Comparison of ENCODE assay signal across 8 cellular contexts in genomic region chrX:154096140-154097002, GRCh38. TPM values are rescaled to one million over a fixed set of nuclear protein-coding genes. Genes with fewer than 3 reads are reported as not detected.
DNase-seq lines count a peak whose midpoint lies in the region; ATAC-seq and TF ChIP-seq lines count a peak whose summit lies in the region.

No MANE protein-coding gene starts in this region.

- H3K27me3 Mint-ChIP-seq in natural killer cell (ENCODE audit: low read depth in 2 of 2), result peaks cover 0 to 13% of the 10 kb centered on the region in 2 donors

- H3K79me2 ChIP-seq in GM23248 (ENCODE audit: insufficient read depth), result peaks cover 56% of the 10 kb centered on the region

- no peaks in the 10 kb centered on the region for H3K36me3 Mint-ChIP-seq in natural killer cell

- WGBS in GM23248 (ENCODE audit: low coverage in 1 of 2, low lambda C conversion rate in 2 of 2, missing lambda C conversion rate in 2 of 2), 2 experiments, result 1 to 2% methylated on average over 21 to 28 of the region's 31 CpGs
- WGBS in esophagus, 2 donors, result 6 to 31% methylated on average over 31 of the region's 31 CpGs

- CTCF ChIA-PET in AG04450 (lab: Charles Lee), result interaction anchor here (0.5 kb wide), 1 partner anchor 285 kb away, joined by 8 read pairs; no protein-coding TSS in a partner anchor

- TF ChIP-seq CTCF in AG04450 (IDR thresholded peaks at IDR 0.05; ENCODE audit: low read depth, low read length) (no peak), WI38 (IDR thresholded peaks at IDR 0.05; ENCODE audit: low read depth, low read length) (no peak), natural killer cell (IDR thresholded peaks at IDR 0.05) (no peak)

- H3K36me3 ChIP-seq in GM23248 (ENCODE audit: low read depth), result no peaks in the 10 kb centered on the region
- no peaks in the 10 kb centered on the region for H3K36me3 ChIP-seq in esophagus (ENCODE audit: control insufficient read depth in 2 of 2, insufficient read depth in 2 of 2, low read length in 1 of 2)

- peak overlapping the region; percentile 94 for H3K4me3 Mint-ChIP-seq in natural killer cell

- H3K4me1 Mint-ChIP-seq in natural killer cell, result peaks cover 46 to 53% of the 10 kb centered on the region in 2 donors

- no peaks in the 10 kb centered on the region; the same call in none of the 2 replicates for H4K20me1 ChIP-seq in GM23248 (ENCODE audit: insufficient read depth)

- peaks cover 8% of the 10 kb centered on the region; the same call in 1 of the 2 replicates for H3F3A ChIP-seq in GM23248 (ENCODE audit: insufficient read depth)

- 0 out of 2 replicates have a peak overlapping the region, but pooled peaks have one; percentile 19 for H2AFZ ChIP-seq in GM23248

- peaks cover 34% of the 10 kb centered on the region for H3K4me1 ChIP-seq in GM23248 (ENCODE audit: insufficient read depth)
- H3K4me1 ChIP-seq in esophagus (ENCODE audit: control insufficient read depth in 2 of 2, insufficient read depth in 2 of 2, low read length in 1 of 2), result peaks cover 0 to 5% of the 10 kb centered on the region in 2 donors

- DNase-seq in AG04450 (ENCODE audit: low read depth, low spot score), result no peak
- DNase-seq in GM23248, result peak; percentile 71
- DNase-seq in natural killer cell, result peak; percentile 16
- no peak for DNase-seq in HPDE6-E6E7 (ENCODE audit: extremely low spot score)
- no peak for DNase-seq in DMS153 treated with DMSO at 0.1 percent for 48 hours (lab: John Stamatoyannopoulos, UW; ENCODE audit: unreplicated experiment)

- H3K27me3 ChIP-seq in AG04450 (ENCODE audit: control insufficient read depth, insufficient read depth, low read length) (no peaks in the 10 kb centered on the region), GM23248 (replicated peaks; ENCODE audit: insufficient read depth) (no peaks in the 10 kb centered on the region), esophagus (ENCODE audit: control insufficient read depth in 1 of 2, insufficient read depth in 2 of 2, low read length in 2 of 2) (no peaks in the 10 kb centered on the region)

- intact Hi-C loops in natural killer cell (cut with micrococcal nuclease), result loop anchor here (10.0 kb wide), 3 partner anchors 82 to 278 kb away; partner anchors contain the start of genes ARHGAP4, EMD, FLNA and IRAK1

- no peak for ATAC-seq in natural killer cell
- ATAC-seq in HG03565 (IDR thresholded peaks at IDR 0.05; ENCODE audit: unreplicated experiment), result no peak

- POLR2A ChIA-PET in AG04450 (lab: Yijun Ruan, JAX), result interaction anchor here (0.6 kb wide), 2 partner anchors 40 to 129 kb away, joined by 3 to 6 read pairs; no protein-coding TSS in a partner anchor

- H3K9me3 Mint-ChIP-seq in natural killer cell, result no peaks in the 10 kb centered on the region

- in situ Hi-C loops in GM23248 (cut with MboI), result no loop called here

- H3K9me3 ChIP-seq in AG04450 (ENCODE audit: control insufficient read depth, insufficient read depth, low read length), result no peaks in the 10 kb centered on the region
- H3K9me3 ChIP-seq in GM23248 (ENCODE audit: low read depth), result no peaks in the 10 kb centered on the region
- no peaks in the 10 kb centered on the region for H3K9me3 ChIP-seq in esophagus (ENCODE audit: control insufficient read depth in 2 of 2, insufficient read depth in 1 of 2, low read depth in 1 of 2, low read length in 1 of 2)

- peak overlapping the region; percentile 89 for H3K9ac ChIP-seq in GM23248

- H3K27ac ChIP-seq in AG04450 (ENCODE audit: low read depth, low read length) (no peak overlapping the region), GM23248 (peak overlapping the region; percentile 80), esophagus (ENCODE audit: low read depth in 2 of 2, low read length in 1 of 2) (peak overlapping the region; percentile 86 to 93)

- H3K9me2 ChIP-seq in GM23248 (ENCODE audit: insufficient read depth), result no peaks in the 10 kb centered on the region

- peak overlapping the region; percentile 69 for H3K4me3 ChIP-seq in AG04450 (ENCODE audit: low read depth, low read length)
- H3K4me3 ChIP-seq in GM23248, result peak overlapping the region; percentile 78
- H3K4me3 ChIP-seq in WI38 (ENCODE audit: low read depth, low read length), result peak overlapping the region; percentile 68
- H3K4me3 ChIP-seq in esophagus (ENCODE audit: low read depth in 1 of 2, low read length in 2 of 2), result peak overlapping the region; percentile 57 to 81

- peak overlapping the region; percentile 74 for H3K4me2 ChIP-seq in GM23248 (ENCODE audit: unreplicated experiment)

- peak overlapping the region; percentile 88 to 94 for H3K27ac Mint-ChIP-seq in natural killer cell

RNA-seq across cellular contexts. Expression of gene MECP2, which starts 1.1 kb away (rescaled TPM):
- 12.4 and 12.8 TPM in 2 replicates for polyA plus RNA-seq in AG04450 (2011; rRNA removed)
- polyA minus RNA-seq in AG04450 (2011; rRNA and poly(A)+ RNA removed), result 16.0 and 18.0 TPM in 2 replicates
- total RNA-seq in GM23248 (2014; rRNA removed; shearing (Covaris generic)), result 16.5 and 16.7 TPM in 2 replicates
- 10.3 and 13.0 TPM in 2 replicates for polyA plus RNA-seq in GM23248 (2016; fragmentation: Nextera tagmentation; extraction: Ambion mirVana)
- polyA plus RNA-seq in esophagus, result 10 to 100 TPM in 1 of 2 donors, 1 to 10 TPM in 1; 9.3 to 13.0 TPM
- 100 to 1,000 TPM; 177 to 198 (median 182) TPM for total RNA-seq in natural killer cell

RNA-seq across cellular contexts. Expression of gene OPN1LW, which starts 47.7 kb away (rescaled TPM):
- not detected in 2 replicates for polyA plus RNA-seq in AG04450 (2011; rRNA removed)
- not detected in 2 replicates for polyA minus RNA-seq in AG04450 (2011; rRNA and poly(A)+ RNA removed)
- total RNA-seq in GM23248 (2014; rRNA removed; shearing (Covaris generic)), result not detected in 2 replicates
- polyA plus RNA-seq in GM23248 (2016; fragmentation: Nextera tagmentation; extraction: Ambion mirVana), result not detected in 2 replicates
- polyA plus RNA-seq in esophagus, result not detected
- not detected for total RNA-seq in natural killer cell

Comparison
In these comparisons a context has a peak if more than half of its experiments do, and no peak if none do; other contexts are left out.
1. DNase-seq: peak in GM23248 (single experiment) and natural killer cell (single experiment); none in AG04450 (single experiment), HPDE6-E6E7 (single experiment) and DMS153 treated with DMSO at 0.1 percent for 48 hours (single experiment).
2. Peak in every context shown above with its lines, with median percentiles within 50 percentile points of each other: H3K4me3 ChIP-seq.